19 cellular contexts compared by ENCODE assay signal in the genomic region with DNA sequence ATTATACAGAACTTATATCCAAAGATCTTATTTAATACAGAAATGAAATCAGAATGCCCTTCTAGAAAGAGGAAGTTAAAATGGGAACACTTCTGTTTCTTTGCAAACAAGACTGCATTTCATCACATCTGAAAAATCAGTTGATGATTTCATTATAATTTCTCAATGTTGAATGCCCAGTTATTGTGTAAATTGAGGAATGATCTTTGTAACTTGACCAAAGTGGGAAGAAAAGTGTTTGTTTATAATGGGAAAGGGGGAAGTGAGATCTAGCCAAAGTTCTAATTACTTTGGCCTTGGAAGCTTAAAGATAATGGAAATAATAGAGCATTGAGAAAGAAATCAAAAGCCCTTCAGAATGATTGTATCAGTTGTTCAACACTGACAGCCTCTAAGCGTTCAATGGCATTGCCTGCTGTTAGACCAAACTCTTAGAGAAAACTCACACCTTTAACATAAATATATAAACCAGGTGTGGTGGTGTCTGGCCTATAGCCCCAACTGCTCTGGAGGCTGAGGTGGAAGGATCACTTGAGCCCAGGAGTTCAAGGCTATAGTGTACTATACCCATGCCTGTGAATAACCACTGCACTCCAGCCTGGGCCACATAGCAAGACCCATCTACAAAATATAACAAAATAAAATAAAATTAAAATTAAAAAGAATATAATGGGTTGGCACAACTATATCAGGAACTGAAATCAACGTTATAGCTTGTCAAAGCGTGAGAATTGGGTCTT. TPM values are rescaled to one million over a fixed set of nuclear protein-coding genes. Genes with fewer than 3 reads are reported as not detected.
DNase-seq lines count a peak whose midpoint lies in the region; ATAC-seq and TF ChIP-seq lines count a peak whose summit lies in the region.
"Had no signal": no experiment of that assay in that cellular context is flagged by ENCODE, and none has a peak within 500 bp of the region (broad histone marks: within the 10 kb centered on the region; RNA-seq: fewer than 3 reads in every experiment).

No MANE protein-coding gene starts in this region.

- no peak overlapping the region for H3K4me3 ChIP-seq in stomach
- H3K4me3 ChIP-seq: GM23338, heart right ventricle, neural progenitor cell, right atrium auricular region had no signal

- no peak for TF ChIP-seq POLR2A in stomach (IDR thresholded peaks at IDR 0.05)

- intact Hi-C loops in left colon (cut with DNase I, micrococcal nuclease): no loop called here
- intact Hi-C loops in stomach (cut with DNase I; ENCODE audit: low total_unique reads): no loop called here

- WGBS in stomach, 5 donors: 39 to 62% (median 49%) methylated on average over 3 of the region's 3 CpGs

- DNase-seq in Kasumi-1 (lab: John Stamatoyannopoulos, UW) (peak; percentile 60 to 69), SIG-M5 treated with dmso at 0.1 percent for 504 hours (lab: John Stamatoyannopoulos, UW; ENCODE audit: unreplicated experiment) (peak; percentile 93), left colon (no peak), stomach (no peak), hepatic stellate cell (ENCODE audit: low spot score) (no peak), NCI-H2196 (lab: John Stamatoyannopoulos, UW; ENCODE audit: unreplicated experiment) (no peak)
- DNase-seq: amniotic stem cell; central memory CD4-positive, alpha-beta T cell; effector CD8-positive, alpha-beta T cell; heart right ventricle; NCI-H1105 treated with DMSO at 0.1 percent for 48 hours; NCI-H748 treated with DMSO at 0.1 percent for 48 hours; T-helper 17 cell had no signal

- TF ChIP-seq CTCF in stomach (IDR thresholded peaks at IDR 0.05): no peak

- H3K27ac ChIP-seq in stomach: peak overlapping the region; percentile 23 to 81 (median 61)
- H3K27ac ChIP-seq: neural progenitor cell, right atrium auricular region had no signal

- H3K4me1 ChIP-seq in stomach: peaks cover 33 to 75% (median 41%) of the 10 kb centered on the region in 4 donors
- H3K4me1 ChIP-seq: right atrium auricular region had no signal

- peak; percentile 46 for ATAC-seq in left colon
- no peak for ATAC-seq in GM21515 (IDR thresholded peaks at IDR 0.05; ENCODE audit: unreplicated experiment)
- ATAC-seq: GM23338, T-helper 17 cell had no signal

- no peaks in the 10 kb centered on the region for H3K27me3 ChIP-seq in stomach
- H3K27me3 ChIP-seq: neural progenitor cell, right atrium auricular region had no signal

- TF ChIP-seq EP300 in stomach (IDR thresholded peaks at IDR 0.05): no peak

- H3K36me3 ChIP-seq in stomach: no peaks in the 10 kb centered on the region
- H3K36me3 ChIP-seq: heart right ventricle, neural progenitor cell, right atrium auricular region had no signal

- no peaks in the 10 kb centered on the region for H3K9me3 ChIP-seq in stomach
- H3K9me3 ChIP-seq: heart right ventricle, right atrium auricular region had no signal

RNA-seq across cellular contexts. Expression of a gene that starts 9.9 kb away (rescaled TPM):
- total RNA-seq in left colon (10 to 100 TPM; 14.3 to 97.8 TPM), stomach (1,000 to 10,000 TPM in 1 of 5 donors, 100 to 1,000 TPM in 2, 10 to 100 TPM in 2; 24.0 to 2,662 (median 177) TPM)
- polyA plus RNA-seq in stomach: 100 to 1,000 TPM; 134 to 541 (median 503) TPM
- total RNA-seq: GM23338 had no signal
- polyA plus RNA-seq: fibroblast of lung, GM23338, keratinocyte had no signal

RNA-seq across cellular contexts. Expression of a gene that starts 21.3 kb away (rescaled TPM):
- total RNA-seq in left colon: 10 to 100 TPM in 1 of 2 donors, 1 to 10 TPM in 1; 7.3 to 11.6 TPM
- total RNA-seq in stomach: 10 to 100 TPM in 4 of 5 donors, not detected in 1; 10.3 to 26.8 (median 20.7) TPM
- 10 to 100 TPM; 12.2 to 22.3 (median 12.5) TPM for polyA plus RNA-seq in stomach

Comparison
In these comparisons a context has a peak if more than half of its experiments do, and no peak if none do; other contexts are left out.
1. DNase-seq: peak in Kasumi-1 (2 of 2) and SIG-M5 treated with dmso at 0.1 percent for 504 hours (single experiment); none in left colon (0 of 2), stomach (single experiment), hepatic stellate cell (single experiment) and NCI-H2196 (single experiment).